Comparison of ENCODE assay signal across 22 cellular contexts in genomic region chr6:20711518-20711917, GRCh38.
A peak's percentile ranks its signal among the peaks of the same experiment; 100 is the strongest.
DNase-seq lines count a peak whose midpoint lies in the region; ATAC-seq and TF ChIP-seq lines count a peak whose summit lies in the region.
"Had no signal": no experiment of that assay in that cellular context is flagged by ENCODE, and none has a peak within 500 bp of the region (broad histone marks: within the 10 kb centered on the region; RNA-seq: fewer than 3 reads in every experiment).

No MANE protein-coding gene starts in this region.

- no peaks in the 10 kb centered on the region for H3K9me2 ChIP-seq in Loucy (replicated peaks; ENCODE audit: low read depth, low read length)

- peaks cover 71% of the 10 kb centered on the region for H3K79me2 ChIP-seq in Loucy (ENCODE audit: insufficient read depth, low read length)

- peak; percentile 16 for DNase-seq in Daoy (ENCODE audit: low read depth)
- peak; percentile 1 for DNase-seq in brain microvascular endothelial cell
- DNase-seq in iris pigment epithelial cell (ENCODE audit: low read depth) = peak; percentile 80
- no peak for DNase-seq in activated CD8-positive, alpha-beta memory T cell treated with anti-CD3 and anti-CD28 coated beads, Interleukin-2, amount 50 U/mL, for 4 hours
- DNase-seq in RWPE1 (ENCODE audit: low spot score) = no peak
- DNase-seq: activated CD8-positive, alpha-beta memory T cell treated with anti-CD3 and anti-CD28 coated beads, Interleukin-2, amount 50 U/mL, for 48 hours; activated gamma-delta T cell treated with Interleukin-2 at 50 U/mL for 16 hours; adrenal gland; central memory CD4-positive, alpha-beta T cell; DMS153; head of caudate nucleus; left lung; MM.1S; NCI-H1694 treated with DMSO at 0.1 percent for 48 hours; NCI-H774; SIG-M5; T-cell had no signal

- H3K4me3 ChIP-seq in Loucy (ENCODE audit: low read length, poor library complexity, severe bottlenecking) = no peak overlapping the region
- H3K4me3 ChIP-seq in brain microvascular endothelial cell (ENCODE audit: low read depth, low read length) = no peak overlapping the region
- H3K4me3 ChIP-seq: adrenal gland, esophagus muscularis mucosa, left lung, tibial nerve had no signal

- H3F3A ChIP-seq in Loucy (ENCODE audit: low read depth) = peaks cover 8% of the 10 kb centered on the region; the same call in 1 of the 2 replicates

- no peaks in the 10 kb centered on the region for H3K36me3 ChIP-seq in Loucy (ENCODE audit: insufficient read depth, low read length)
- H3K36me3 ChIP-seq in brain microvascular endothelial cell (replicated peaks) = no peaks in the 10 kb centered on the region
- H3K36me3 ChIP-seq: adrenal gland, esophagus muscularis mucosa, left lung, tibial nerve had no signal

- no peak for TF ChIP-seq CTCF in Loucy (conservative IDR thresholded peaks at IDR 0.05; ENCODE audit: low read length)
- no peak for TF ChIP-seq CTCF in brain microvascular endothelial cell (IDR thresholded peaks at IDR 0.05; ENCODE audit: low read depth, low read length, missing control alignments)
- no peak for TF ChIP-seq CTCF in RWPE1 (conservative IDR thresholded peaks at IDR 0.05; ENCODE audit: low read depth)

- in situ Hi-C loops in brain microvascular endothelial cell (cut with HindIII; ENCODE audit: low pct_ligation_motif_present, low sequenced_read_pairs) = no loop called here

- H2AFZ ChIP-seq in Loucy (ENCODE audit: low read length) = no peak overlapping the region

- peaks cover 66% of the 10 kb centered on the region for H3K4me1 ChIP-seq in Loucy (ENCODE audit: insufficient read depth, low read length, poor library complexity, severe bottlenecking)
- H3K4me1 ChIP-seq: adrenal gland, esophagus muscularis mucosa, tibial nerve had no signal

- no peak overlapping the region for H3K9ac ChIP-seq in Loucy (ENCODE audit: low read depth, low read length, poor library complexity, severe bottlenecking)

- no peaks in the 10 kb centered on the region for H3K9me3 ChIP-seq in Loucy (ENCODE audit: insufficient read depth, low read depth, low read length)
- H3K9me3 ChIP-seq: adrenal gland, esophagus muscularis mucosa, left lung, tibial nerve had no signal

- CTCF ChIA-PET in RWPE1 (lab: Yijun Ruan, JAX) = interaction anchor here (0.6 kb wide), 1 partner anchor 430 kb away, joined by 3 read pairs; no protein-coding TSS in a partner anchor

- no peaks in the 10 kb centered on the region for H4K20me1 ChIP-seq in Loucy (ENCODE audit: insufficient read depth, low read length, poor library complexity, severe bottlenecking)

- peak overlapping the region; percentile 26 for H3K4me2 ChIP-seq in Loucy (ENCODE audit: low read depth, low read length, poor library complexity, severe bottlenecking)

- POLR2A ChIA-PET in RWPE1 (lab: Yijun Ruan, JAX; ENCODE audit: low non-redundant PET) = no interaction called here

- H3K27me3 ChIP-seq in Loucy (ENCODE audit: insufficient read depth, low read length, poor library complexity, severe bottlenecking) (no peaks in the 10 kb centered on the region), brain microvascular endothelial cell (replicated peaks) (no peaks in the 10 kb centered on the region)
- H3K27me3 ChIP-seq: adrenal gland, esophagus muscularis mucosa, left lung, tibial nerve had no signal

- H3K27ac ChIP-seq in brain microvascular endothelial cell = no peak overlapping the region
- H3K27ac ChIP-seq in RWPE1 = no peak overlapping the region
- H3K27ac ChIP-seq: adrenal gland, esophagus muscularis mucosa, left lung, tibial nerve had no signal

- ATAC-seq in GM19023 (IDR thresholded peaks at IDR 0.05; ENCODE audit: unreplicated experiment) (no peak), GM21737 (IDR thresholded peaks at IDR 0.05; ENCODE audit: unreplicated experiment) (no peak)
- ATAC-seq: left lung, T-cell had no signal

Comparison
In these comparisons a context has a peak if more than half of its experiments do, and no peak if none do; other contexts are left out.
1. DNase-seq: peak in Daoy (single experiment), brain microvascular endothelial cell (single experiment) and iris pigment epithelial cell (single experiment); none in activated CD8-positive, alpha-beta memory T cell treated with anti-CD3 and anti-CD28 coated beads, Interleukin-2, amount 50 U/mL, for 4 hours (single experiment) and RWPE1 (single experiment).